In genomic region chr20:62886709-62887058, GRCh38 we compare ENCODE assay signal across 14 cellular contexts. TPM values are rescaled to one million over a fixed set of nuclear protein-coding genes. Genes with fewer than 3 reads are reported as not detected.
A peak's percentile ranks its signal among the peaks of the same experiment; 100 is the strongest.
DNase-seq lines count a peak whose midpoint lies in the region; FAIRE-seq and TF ChIP-seq lines count a peak whose summit lies in the region.
"Had no signal": no experiment of that assay in that cellular context is flagged by ENCODE, and none has a peak within 500 bp of the region (broad histone marks: within the 10 kb centered on the region; RNA-seq: fewer than 3 reads in every experiment).

No MANE protein-coding gene starts in this region.

- no peak overlapping the region for H3K4me3 Mint-ChIP-seq in CD8-positive, alpha-beta memory T cell
- H3K4me3 Mint-ChIP-seq in endodermal cell: no peak overlapping the region
- H3K4me3 Mint-ChIP-seq: T-cell had no signal

- H3K27ac ChIP-seq in A673 (ENCODE audit: low read depth, low read length, poor library complexity, severe bottlenecking): peak overlapping the region; percentile 66
- H3K27ac ChIP-seq in CD8-positive, alpha-beta memory T cell (ENCODE audit: low read depth, low read length): no peak overlapping the region
- no peak overlapping the region for H3K27ac ChIP-seq in endodermal cell (ENCODE audit: low read depth, low read length)
- peak overlapping the region in 1 of 2 donors; percentile 45 for H3K27ac ChIP-seq in small intestine (ENCODE audit: low read depth in 1 of 2, low read length in 1 of 2)
- H3K27ac ChIP-seq: PC-9, tibial artery had no signal

- H3K9me3 Mint-ChIP-seq in CD8-positive, alpha-beta memory T cell: no peaks in the 10 kb centered on the region
- no peaks in the 10 kb centered on the region for H3K9me3 Mint-ChIP-seq in endodermal cell
- H3K9me3 Mint-ChIP-seq: T-cell had no signal

- peaks cover 5 to 19% (median 8%) of the 10 kb centered on the region in 3 donors for H3K4me1 Mint-ChIP-seq in CD8-positive, alpha-beta memory T cell
- no peaks in the 10 kb centered on the region for H3K4me1 Mint-ChIP-seq in endodermal cell

- intact Hi-C loops in A673 (cut with micrococcal nuclease; ENCODE audit: unreplicated experiment): no loop called here

- H3K27me3 ChIP-seq in A673 (replicated peaks; ENCODE audit: insufficient read depth, low read depth, low read length, poor library complexity): no peaks in the 10 kb centered on the region
- H3K27me3 ChIP-seq in CD8-positive, alpha-beta memory T cell (ENCODE audit: insufficient read depth, low read length, poor library complexity, severe bottlenecking): no peaks in the 10 kb centered on the region
- H3K27me3 ChIP-seq in endodermal cell (ENCODE audit: control insufficient read depth, insufficient read depth, low read length, poor library complexity, severe bottlenecking): no peaks in the 10 kb centered on the region
- no peaks in the 10 kb centered on the region for H3K27me3 ChIP-seq in small intestine (ENCODE audit: control insufficient read depth in 2 of 2, insufficient read depth in 2 of 2, low read length in 2 of 2)
- H3K27me3 ChIP-seq: BE2C, dorsolateral prefrontal cortex, tibial artery had no signal

- DNase-seq in A673 (ENCODE audit: low spot score): no peak
- peak in 1 of 5 donors; percentile 37 for DNase-seq in CD8-positive, alpha-beta memory T cell
- DNase-seq in NCI-H345 treated with DMSO at 0.1 percent for 48 hours (lab: John Stamatoyannopoulos, UW; ENCODE audit: unreplicated experiment): peak; percentile 70
- no peak for DNase-seq in endodermal cell
- DNase-seq in HPDE6-E6E7 (ENCODE audit: extremely low spot score): no peak
- DNase-seq in mucosa of gallbladder (ENCODE audit: low spot score): no peak
- no peak for DNase-seq in small intestine
- no peak for DNase-seq in NOMO-1 (lab: John Stamatoyannopoulos, UW; ENCODE audit: unreplicated experiment in 2 of 2)
- DNase-seq: BE2C, dorsolateral prefrontal cortex, left ventricle myocardium inferior, PC-9, tibial artery had no signal

- no peak for FAIRE-seq in small intestine (lab: Jason Lieb, UNC)

- H3K27ac Mint-ChIP-seq in CD8-positive, alpha-beta memory T cell: peak overlapping the region in 5 of 8 donors; percentile 5 to 58 (median 41)
- H3K27ac Mint-ChIP-seq in endodermal cell: peak overlapping the region; percentile 41

- H3K27me3 Mint-ChIP-seq in CD8-positive, alpha-beta memory T cell: no peaks in the 10 kb centered on the region
- H3K27me3 Mint-ChIP-seq in endodermal cell (ENCODE audit: insufficient read depth): no peaks in the 10 kb centered on the region
- H3K27me3 Mint-ChIP-seq: T-cell had no signal

- WGBS in endodermal cell (ENCODE audit: insufficient coverage in 1 of 2, insufficient read length in 1 of 2), 2 experiments: 95% methylated on average over 6 of the region's 7 CpGs; no CpG with 5 or more reads in 1 of the 2 experiments
- WGBS in small intestine, 3 donors: 69 to 78% (median 72%) methylated on average over 7 of the region's 7 CpGs

- no TSS peak for BruUV-seq in A673 (replicated peaks; lab: Mats Ljungman, UMichigan)

- no peaks in the 10 kb centered on the region for H3K9me3 ChIP-seq in A673 (ENCODE audit: low read depth, low read length, poor library complexity, severe bottlenecking)
- H3K9me3 ChIP-seq in CD8-positive, alpha-beta memory T cell (ENCODE audit: low read length): no peaks in the 10 kb centered on the region
- no peaks in the 10 kb centered on the region for H3K9me3 ChIP-seq in endodermal cell (ENCODE audit: control insufficient read depth, low read length)
- H3K9me3 ChIP-seq in small intestine (ENCODE audit: control insufficient read depth, low read depth): no peaks in the 10 kb centered on the region
- H3K9me3 ChIP-seq: BE2C, left ventricle myocardium inferior, tibial artery had no signal

- H3K4me3 ChIP-seq in A673 (ENCODE audit: low read depth, low read length, poor library complexity, severe bottlenecking) (no peak overlapping the region), endodermal cell (ENCODE audit: low read length) (no peak overlapping the region), small intestine (ENCODE audit: low read depth in 1 of 2, low read length in 2 of 2) (no peak overlapping the region)
- no peak overlapping the region for H3K4me3 ChIP-seq in CD8-positive, alpha-beta memory T cell (ENCODE audit: low read length)
- H3K4me3 ChIP-seq: dorsolateral prefrontal cortex, left ventricle myocardium inferior, PC-9, tibial artery had no signal

- peaks cover 4 to 65% (median 4%) of the 10 kb centered on the region in 3 donors for H3K36me3 Mint-ChIP-seq in CD8-positive, alpha-beta memory T cell
- peaks cover 61% of the 10 kb centered on the region for H3K36me3 Mint-ChIP-seq in endodermal cell (ENCODE audit: low read depth)

- no peak overlapping the region for H3K9ac ChIP-seq in endodermal cell (ENCODE audit: extremely low read depth, low read length, poor library complexity, severe bottlenecking)

- H3K36me3 ChIP-seq in A673 (ENCODE audit: insufficient read depth, low read length, poor library complexity, severe bottlenecking) (peaks cover 49% of the 10 kb centered on the region), endodermal cell (ENCODE audit: control insufficient read depth, insufficient read depth, low read length) (peaks cover 65% of the 10 kb centered on the region), small intestine (ENCODE audit: control insufficient read depth in 2 of 2, insufficient read depth in 2 of 2, low read length in 2 of 2) (peaks cover 23 to 29% of the 10 kb centered on the region in 2 donors)
- peaks cover 56% of the 10 kb centered on the region for H3K36me3 ChIP-seq in CD8-positive, alpha-beta memory T cell (ENCODE audit: insufficient read depth, low read length)

- POLR2A ChIA-PET in A673 (lab: Charles Lee; ENCODE audit: low non-redundant PET): no interaction called here
- POLR2A ChIA-PET in CD8-positive, alpha-beta memory T cell (lab: Charles Lee): no interaction called here

- H3K4me1 ChIP-seq in A673 (ENCODE audit: insufficient read depth, low read length, poor library complexity, severe bottlenecking): peaks cover 31% of the 10 kb centered on the region
- H3K4me1 ChIP-seq in CD8-positive, alpha-beta memory T cell (ENCODE audit: insufficient read depth, low read length): peaks cover 18% of the 10 kb centered on the region
- no peaks in the 10 kb centered on the region for H3K4me1 ChIP-seq in endodermal cell (ENCODE audit: control insufficient read depth, insufficient read depth, low read length)
- H3K4me1 ChIP-seq in small intestine (ENCODE audit: control insufficient read depth in 2 of 2, insufficient read depth in 1 of 2, low read depth in 1 of 2, low read length in 1 of 2): no peaks in the 10 kb centered on the region

- CTCF ChIA-PET in A673 (lab: Charles Lee): no interaction called here
- CTCF ChIA-PET in CD8-positive, alpha-beta memory T cell (lab: Charles Lee): interaction anchor here (1.4 to 1.6 kb wide), 2 partner anchors 14 to 21 kb away, joined by 3 to 5 read pairs; no protein-coding TSS in a partner anchor

- no peak for TF ChIP-seq CTCF in A673 (conservative IDR thresholded peaks at IDR 0.05; ENCODE audit: low read depth, low read length)
- TF ChIP-seq CTCF in endodermal cell (conservative IDR thresholded peaks at IDR 0.05): no peak

RNA-seq across cellular contexts. Expression of gene TCFL5, which starts 25.1 kb away (rescaled TPM):
- total RNA-seq in A673 (2021) (13.9 and 16.1 TPM in 2 replicates), endodermal cell (10 to 100 TPM; 15.8 to 17.4 TPM), mucosa of gallbladder (8.2 TPM)
- total RNA-seq in CD8-positive, alpha-beta memory T cell: 1 to 10 TPM; 4.6 to 6.2 TPM
- polyA plus RNA-seq in CD8-positive, alpha-beta memory T cell: 1.4 TPM
- polyA plus RNA-seq in endodermal cell (2013, experiment 1 of 2): 21.1 TPM
- 22.4 TPM for polyA plus RNA-seq in endodermal cell (2013, experiment 2 of 2)
- 1 to 10 TPM; 4.5 to 5.7 (median 4.7) TPM for polyA plus RNA-seq in small intestine

RNA-seq across cellular contexts. Expression of gene DIDO1, which starts 39.6 kb away (rescaled TPM):
- total RNA-seq in A673 (2021): 61.7 and 64.4 TPM in 2 replicates
- total RNA-seq in CD8-positive, alpha-beta memory T cell: 10 to 100 TPM; 55.3 to 57.3 TPM
- polyA plus RNA-seq in CD8-positive, alpha-beta memory T cell: 39.0 TPM
- total RNA-seq in endodermal cell: 10 to 100 TPM; 53.5 to 68.3 TPM
- 47.8 TPM for polyA plus RNA-seq in endodermal cell (2013, experiment 1 of 2)
- 43.0 TPM for polyA plus RNA-seq in endodermal cell (2013, experiment 2 of 2)
- total RNA-seq in mucosa of gallbladder: 61.1 TPM
- 10 to 100 TPM; 11.6 to 19.2 (median 12.3) TPM for polyA plus RNA-seq in small intestine

RNA-seq across cellular contexts. Expression of gene GID8, which starts 51.3 kb away (rescaled TPM):
- total RNA-seq in A673 (2021): 40.2 and 42.0 TPM in 2 replicates
- 10 to 100 TPM; 44.9 to 45.5 TPM for total RNA-seq in CD8-positive, alpha-beta memory T cell
- polyA plus RNA-seq in CD8-positive, alpha-beta memory T cell: 19.0 TPM
- total RNA-seq in endodermal cell: 10 to 100 TPM; 51.5 to 52.1 TPM
- polyA plus RNA-seq in endodermal cell (2013, experiment 1 of 2): 47.3 TPM
- polyA plus RNA-seq in endodermal cell (2013, experiment 2 of 2): 41.8 TPM
- total RNA-seq in mucosa of gallbladder: 32.9 TPM
- 10 to 100 TPM; 14.3 to 17.6 (median 16.5) TPM for polyA plus RNA-seq in small intestine
